In genomic region chr7:155007947-155008346, GRCh38 we compare ENCODE assay signal across 9 cellular contexts. TPM values are rescaled to one million over a fixed set of nuclear protein-coding genes. Genes with fewer than 3 reads are reported as not detected.
DNase-seq lines count a peak whose midpoint lies in the region; ATAC-seq, FAIRE-seq and TF ChIP-seq lines count a peak whose summit lies in the region.
"Had no signal": no experiment of that assay in that cellular context is flagged by ENCODE, and none has a peak within 500 bp of the region (broad histone marks: within the 10 kb centered on the region; RNA-seq: fewer than 3 reads in every experiment).

No MANE protein-coding gene starts in this region.

- H3K9me3 ChIP-seq in SK-N-SH (no peaks in the 10 kb centered on the region), endothelial cell of umbilical vein (replicated peaks; ENCODE audit: control insufficient read depth, insufficient read depth, low read length) (no peaks in the 10 kb centered on the region), right atrium auricular region (no peaks in the 10 kb centered on the region)

- TF ChIP-seq CTCF in SK-N-SH (IDR thresholded peaks at IDR 0.05), result peak; percentile 44
- TF ChIP-seq CTCF in endothelial cell of umbilical vein (IDR thresholded peaks at IDR 0.05; ENCODE audit: extremely low read depth in 1 of 2, insufficient read depth in 1 of 2, low read depth in 1 of 2, low read length in 2 of 2), result peak; percentile 15 to 28
- no peak for TF ChIP-seq CTCF in right atrium auricular region (IDR thresholded peaks at IDR 0.05)

- H3K36me3 ChIP-seq in SK-N-SH (replicated peaks in 1 of 2; ENCODE audit: control insufficient read depth in 1 of 2, insufficient read depth in 2 of 2, low read length in 1 of 2) (no peaks in the 10 kb centered on the region), endothelial cell of umbilical vein (ENCODE audit: control insufficient read depth in 2 of 2, extremely low read depth in 1 of 2, insufficient read depth in 2 of 2, low read length in 2 of 2) (no peaks in the 10 kb centered on the region), right atrium auricular region (no peaks in the 10 kb centered on the region)

- no peaks in the 10 kb centered on the region; a peak in 2 of 4 replicates for H3K4me1 ChIP-seq in SK-N-SH (ENCODE audit: control insufficient read depth in 1 of 2, insufficient read depth in 2 of 2, low read depth in 1 of 2, low read length in 1 of 2)
- peaks cover 5% of the 10 kb centered on the region for H3K4me1 ChIP-seq in endothelial cell of umbilical vein (ENCODE audit: control insufficient read depth, extremely low read depth, insufficient read depth, low read length)
- H3K4me1 ChIP-seq in right atrium auricular region, result peaks cover 0 to 12% of the 10 kb centered on the region in 2 donors

- no peak overlapping the region for H3K27ac ChIP-seq in SK-N-SH (ENCODE audit: low read depth in 2 of 2, low read length in 1 of 2)
- no peak overlapping the region for H3K27ac ChIP-seq in endothelial cell of umbilical vein (ENCODE audit: insufficient read depth, low read depth, low read length)
- no peak overlapping the region for H3K27ac ChIP-seq in right atrium auricular region

- intact Hi-C loops in endothelial cell of umbilical vein (cut with micrococcal nuclease), result loop anchor here (2.0 kb wide), 1 partner anchor 81 kb away; no protein-coding TSS in a partner anchor

- no peaks in the 10 kb centered on the region for H3K9me1 ChIP-seq in endothelial cell of umbilical vein (replicated peaks; ENCODE audit: control insufficient read depth, extremely low read depth, insufficient read depth, low read length)

- FAIRE-seq in endothelial cell of umbilical vein (lab: Jason Lieb, UNC), result peak; percentile 4

- no peak overlapping the region for H3K4me2 ChIP-seq in SK-N-SH
- no peak overlapping the region for H3K4me2 ChIP-seq in endothelial cell of umbilical vein (ENCODE audit: insufficient read depth, low read length)

- dilution Hi-C loops in endothelial cell of umbilical vein (cut with MboI; ENCODE audit: extremely low pct_ligation_motif_present, low sequenced_read_pairs), result no loop called here

- no peaks in the 10 kb centered on the region for H3K27me3 ChIP-seq in SK-N-SH (ENCODE audit: insufficient read depth)
- H3K27me3 ChIP-seq in endothelial cell of umbilical vein (ENCODE audit: control insufficient read depth in 2 of 2, insufficient read depth in 2 of 2, low read length in 2 of 2), result peaks cover 0 to 2% of the 10 kb centered on the region in 2 experiments
- no peaks in the 10 kb centered on the region for H3K27me3 ChIP-seq in right atrium auricular region

- POLR2A ChIA-PET in SK-N-SH (lab: Yijun Ruan, JAX), result no interaction called here
- POLR2A ChIA-PET in endothelial cell of umbilical vein (lab: Charles Lee), result no interaction called here

- TF ChIP-seq POLR2A in endothelial cell of umbilical vein (IDR thresholded peaks at IDR 0.05; ENCODE audit: low read depth, low read length), result no peak

- H3K9ac ChIP-seq in SK-N-SH (no peak overlapping the region), endothelial cell of umbilical vein (replicated peaks; ENCODE audit: extremely low read depth, insufficient read depth, low read length) (no peak overlapping the region)

- BruUV-seq in endothelial cell of umbilical vein (replicated peaks; lab: Mats Ljungman, UMichigan), result no TSS peak

- H3F3A ChIP-seq in SK-N-SH (replicated peaks; ENCODE audit: insufficient read depth), result no peaks in the 10 kb centered on the region

- CTCF ChIA-PET in SK-N-SH (lab: Yijun Ruan, JAX) (interaction anchor here (0.7 to 3.4 kb wide), 8 partner anchors 9 to 96 kb away, joined by 3 to 20 read pairs (median 6); no protein-coding TSS in a partner anchor), endothelial cell of umbilical vein (lab: Charles Lee) (interaction anchor here (1.1 to 1.7 kb wide), 6 partner anchors 13 to 376 kb away, joined by 3 to 10 read pairs (median 4); no protein-coding TSS in a partner anchor)

- H3K79me2 ChIP-seq in SK-N-SH (ENCODE audit: insufficient read depth) (peaks cover 15% of the 10 kb centered on the region), endothelial cell of umbilical vein (ENCODE audit: control insufficient read depth, insufficient read depth, low read length) (peaks cover 7% of the 10 kb centered on the region)

- peak; percentile 60 for DNase-seq in SK-N-SH
- peak; percentile 47 for DNase-seq in RPMI7951 (ENCODE audit: low read depth)
- peak; percentile 9 for DNase-seq in endothelial cell of umbilical vein (ENCODE audit: low read depth, low spot score)
- peak; percentile 9 to 12 for DNase-seq in stimulated activated CD4-positive, alpha-beta T cell treated with anti-CD3 and anti-CD28 coated beads, Interleukin-1b, Interleukin-23, amount 100 ng/mL, for 4 hours (ENCODE audit: low read depth in 2 of 2)
- no peak for DNase-seq in GOT3 (lab: John Stamatoyannopoulos, UW)
- no peak for DNase-seq in right atrium auricular region (ENCODE audit: low spot score)

- ATAC-seq in SK-N-SH treated with all-trans-retinoic acid at 6 μM for 48 hours, result no peak
- no peak for ATAC-seq in HG02981 (IDR thresholded peaks at IDR 0.05; ENCODE audit: unreplicated experiment)

- peak; percentile 54 for TF ChIP-seq RAD21 in SK-N-SH (IDR thresholded peaks at IDR 0.05; ENCODE audit: low read length)

- H3K4me3 ChIP-seq in SK-N-SH (ENCODE audit: low read depth in 2 of 2, low read length in 1 of 2) (no peak overlapping the region), endothelial cell of umbilical vein (replicated peaks in 1 of 3; ENCODE audit: insufficient read depth in 1 of 3, low read depth in 1 of 3, low read length in 3 of 3) (no peak overlapping the region), right atrium auricular region (no peak overlapping the region)
- H3K4me3 ChIP-seq: lung had no signal

- 93% methylated on average over 13 of the region's 13 CpGs for WGBS in SK-N-SH (ENCODE audit: low lambda C conversion rate)

- no peaks in the 10 kb centered on the region for H4K20me1 ChIP-seq in SK-N-SH (ENCODE audit: insufficient read depth)
- no peaks in the 10 kb centered on the region for H4K20me1 ChIP-seq in endothelial cell of umbilical vein (replicated peaks; ENCODE audit: control insufficient read depth, extremely low read depth, insufficient read depth, low read length)

- H2AFZ ChIP-seq in SK-N-SH (ENCODE audit: low read depth), result no peak overlapping the region
- no peak overlapping the region for H2AFZ ChIP-seq in endothelial cell of umbilical vein (ENCODE audit: low read depth, low read length)

- H3K9me2 ChIP-seq in SK-N-SH, result no peaks in the 10 kb centered on the region

- TF ChIP-seq EP300 in SK-N-SH (IDR thresholded peaks at IDR 0.05; ENCODE audit: borderline replicate concordance in 1 of 2, low read depth in 1 of 2, low read length in 1 of 2), result no peak

TF ChIP-seq in SK-N-SH, 30 proteins besides CTCF, POLR2A, EP300 and RAD21:
- peak; percentile 36; the same call in 1 of the 2 replicates for TF ChIP-seq SMC3 (IDR thresholded peaks at IDR 0.05; ENCODE audit: low read depth, low read length)
- TF ChIP-seq, protein P1, sequence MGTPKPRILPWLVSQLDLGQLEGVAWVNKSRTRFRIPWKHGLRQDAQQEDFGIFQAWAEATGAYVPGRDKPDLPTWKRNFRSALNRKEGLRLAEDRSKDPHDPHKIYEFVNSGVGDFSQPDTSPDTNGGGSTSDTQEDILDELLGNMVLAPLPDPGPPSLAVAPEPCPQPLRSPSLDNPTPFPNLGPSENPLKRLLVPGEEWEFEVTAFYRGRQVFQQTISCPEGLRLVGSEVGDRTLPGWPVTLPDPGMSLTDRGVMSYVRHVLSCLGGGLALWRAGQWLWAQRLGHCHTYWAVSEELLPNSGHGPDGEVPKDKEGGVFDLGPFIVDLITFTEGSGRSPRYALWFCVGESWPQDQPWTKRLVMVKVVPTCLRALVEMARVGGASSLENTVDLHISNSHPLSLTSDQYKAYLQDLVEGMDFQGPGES (IDR thresholded peaks at IDR 0.05; ENCODE audit: low read depth, low read length), result no peak

TF ChIP-seq in SK-N-SH treated with all-trans-retinoic acid at 6 μM for 48 hours, 23 proteins besides CTCF, POLR2A, EP300 and RAD21 (continues in another document):
- TF ChIP-seq SNAI2 (CRISPR knock-in tag; IDR thresholded peaks at IDR 0.05) (no peak), TOX (CRISPR knock-in tag; IDR thresholded peaks at IDR 0.05; ENCODE audit: borderline replicate concordance) (no peak), PPARA (CRISPR knock-in tag; IDR thresholded peaks at IDR 0.05; ENCODE audit: borderline replicate concordance) (no peak)

TF ChIP-seq in endothelial cell of umbilical vein, 7 proteins besides CTCF, POLR2A, EP300 and RAD21:
- no peak for TF ChIP-seq EZH2 (IDR thresholded peaks at IDR 0.05; ENCODE audit: borderline replicate concordance, low read depth, low read length, severe bottlenecking)
- TF ChIP-seq FOS (IDR thresholded peaks at IDR 0.05; ENCODE audit: borderline replicate concordance, insufficient read depth, low read length), result no peak
- TF ChIP-seq JUN (IDR thresholded peaks at IDR 0.05; ENCODE audit: borderline replicate concordance, insufficient read depth, insufficient read length, low read depth), result no peak
- TF ChIP-seq, protein P2, sequence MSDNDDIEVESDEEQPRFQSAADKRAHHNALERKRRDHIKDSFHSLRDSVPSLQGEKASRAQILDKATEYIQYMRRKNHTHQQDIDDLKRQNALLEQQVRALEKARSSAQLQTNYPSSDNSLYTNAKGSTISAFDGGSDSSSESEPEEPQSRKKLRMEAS (IDR thresholded peaks at IDR 0.05; ENCODE audit: insufficient read depth, insufficient read length), result no peak
- no peak for TF ChIP-seq GATA2 (IDR thresholded peaks at IDR 0.05; ENCODE audit: insufficient read depth, insufficient read length, low read depth, low read length)
- no peak for TF ChIP-seq POLR2AphosphoS5 (IDR thresholded peaks at IDR 0.05; ENCODE audit: insufficient read depth, low read depth, low read length)
- no peak for TF ChIP-seq MYC (IDR thresholded peaks at IDR 0.05; ENCODE audit: low read depth, low read length)

RNA-seq across cellular contexts. Expression of gene PAXIP1, which starts 5.0 kb away (rescaled TPM):
- polyA plus RNA-seq in SK-N-SH (2012; rRNA removed), result 9.2 and 9.3 TPM in 2 replicates
- 7.6 and 8.6 TPM in 2 replicates for polyA plus RNA-seq in SK-N-SH (2012; cell fraction: cytosol; rRNA removed)
- 16.2 and 20.8 TPM in 2 replicates for polyA plus RNA-seq in SK-N-SH (2012; cell fraction: nucleus; rRNA removed)
- total RNA-seq in RPMI7951 (2014; rRNA removed; shearing (Covaris generic)), result 8.2 and 10.2 TPM in 2 replicates
- total RNA-seq in endothelial cell of umbilical vein, result 15.8 and 17.8 TPM in 2 replicates
- 10.0 and 11.4 TPM in 2 replicates for polyA plus RNA-seq in endothelial cell of umbilical vein
- polyA plus RNA-seq in endothelial cell of umbilical vein (2011; cell fraction: cytosol; rRNA removed), result 10.8 and 12.4 TPM in 2 replicates
- 20.8 and 21.2 TPM in 2 replicates for polyA plus RNA-seq in endothelial cell of umbilical vein (2011; cell fraction: nucleus; rRNA removed)
- polyA plus RNA-seq in endothelial cell of umbilical vein (2012), result 7.1 and 8.3 TPM in 2 replicates
- 6.2 and 6.9 TPM in 2 replicates for polyA minus RNA-seq in endothelial cell of umbilical vein
- polyA minus RNA-seq in endothelial cell of umbilical vein (2011; cell fraction: cytosol; rRNA and poly(A)+ RNA removed), result 4.9 TPM
- polyA minus RNA-seq in endothelial cell of umbilical vein (2011; cell fraction: nucleus; rRNA and poly(A)+ RNA removed), result 8.5 and 10.2 TPM in 2 replicates
- total RNA-seq in right atrium auricular region, result 1 to 10 TPM; 6.2 to 8.2 TPM

Comparison
In these comparisons a context has a peak if more than half of its experiments do, and no peak if none do; other contexts are left out.
1. DNase-seq: peak in SK-N-SH (single experiment), RPMI7951 (single experiment), endothelial cell of umbilical vein (single experiment) and stimulated activated CD4-positive, alpha-beta T cell treated with anti-CD3 and anti-CD28 coated beads, Interleukin-1b, Interleukin-23, amount 100 ng/mL, for 4 hours (2 of 2); none in GOT3 (single experiment) and right atrium auricular region (single experiment).
2. CTCF ChIP-seq: peak in SK-N-SH (single experiment) and endothelial cell of umbilical vein (2 of 2); none in right atrium auricular region (0 of 2).